Comparison of ENCODE assay signal across 9 cellular contexts in the genomic region with DNA sequence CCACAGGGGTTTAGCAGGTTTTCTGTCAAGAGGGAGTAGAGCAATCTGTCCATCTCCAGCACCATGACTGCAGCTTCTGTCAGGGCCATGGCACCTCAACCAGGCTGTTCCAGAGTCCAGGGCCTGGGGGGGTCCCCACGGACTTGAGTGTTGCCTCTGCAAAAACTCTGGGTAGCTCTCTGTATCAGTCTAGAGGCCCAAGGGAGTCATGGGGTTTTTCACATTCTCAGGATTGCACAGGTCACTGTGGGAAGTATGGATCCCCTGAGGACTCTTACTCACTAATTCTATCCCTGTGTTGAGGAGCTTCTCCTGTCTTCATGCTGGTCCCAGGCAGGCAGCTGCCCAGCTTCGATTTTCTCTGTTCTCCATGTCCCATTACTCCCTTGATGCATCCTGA.
"Had no signal": no experiment of that assay in that cellular context is flagged by ENCODE, and none has a peak within 500 bp of the region (broad histone marks: within the 10 kb centered on the region; RNA-seq: fewer than 3 reads in every experiment).

No MANE protein-coding gene starts in this region.

- DNase-seq: H9, HFFc6, KBM-7 had no signal

- FAIRE-seq: H1, H54, HepG2 had no signal

- H3K27ac ChIP-seq: HL-60 had no signal

- H2AFZ ChIP-seq: GM23338 had no signal

- H3K4me3 ChIP-seq: GM23338 had no signal

- H3K4me2 ChIP-seq: GM23338 had no signal

- ATAC-seq: GM23338, HCT116, HepG2 had no signal
